In genomic region chr1:242318140-242318539, GRCh38 we compare ENCODE assay signal across 16 cellular contexts.
DNase-seq lines count a peak whose midpoint lies in the region; ATAC-seq lines count a peak whose summit lies in the region.
"Had no signal": no experiment of that assay in that cellular context is flagged by ENCODE, and none has a peak within 500 bp of the region (broad histone marks: within the 10 kb centered on the region; RNA-seq: fewer than 3 reads in every experiment).

No MANE protein-coding gene starts in this region.

- DNase-seq in HT1080 (ENCODE audit: low read depth) (peak; percentile 1), cerebellar cortex (ENCODE audit: low spot score) (peak; percentile 64), islet precursor cell (peak; percentile 43), ureter (ENCODE audit: low spot score) (no peak), 8988T (no peak), MV-4-11 (lab: John Stamatoyannopoulos, UW) (no peak)
- DNase-seq: Caco-2; CD4-positive, alpha-beta memory T cell; DMS 273 treated with DMSO at 0.1 percent for 48 hours; DMS79 treated with DMSO at 0.1 percent for 48 hours; GOT3; Karpas-422; NCI-H1694; NCI-H748 treated with DMSO at 0.1 percent for 48 hours; SJCRH30 had no signal

- no peak for ATAC-seq in GM18517 (IDR thresholded peaks at IDR 0.05; ENCODE audit: unreplicated experiment)

Comparison
In these comparisons a context has a peak if more than half of its experiments do, and no peak if none do; other contexts are left out.
1. DNase-seq: peak in HT1080 (single experiment), cerebellar cortex (single experiment) and islet precursor cell (single experiment); none in ureter (single experiment), 8988T (single experiment) and MV-4-11 (single experiment).